In the genomic region with DNA sequence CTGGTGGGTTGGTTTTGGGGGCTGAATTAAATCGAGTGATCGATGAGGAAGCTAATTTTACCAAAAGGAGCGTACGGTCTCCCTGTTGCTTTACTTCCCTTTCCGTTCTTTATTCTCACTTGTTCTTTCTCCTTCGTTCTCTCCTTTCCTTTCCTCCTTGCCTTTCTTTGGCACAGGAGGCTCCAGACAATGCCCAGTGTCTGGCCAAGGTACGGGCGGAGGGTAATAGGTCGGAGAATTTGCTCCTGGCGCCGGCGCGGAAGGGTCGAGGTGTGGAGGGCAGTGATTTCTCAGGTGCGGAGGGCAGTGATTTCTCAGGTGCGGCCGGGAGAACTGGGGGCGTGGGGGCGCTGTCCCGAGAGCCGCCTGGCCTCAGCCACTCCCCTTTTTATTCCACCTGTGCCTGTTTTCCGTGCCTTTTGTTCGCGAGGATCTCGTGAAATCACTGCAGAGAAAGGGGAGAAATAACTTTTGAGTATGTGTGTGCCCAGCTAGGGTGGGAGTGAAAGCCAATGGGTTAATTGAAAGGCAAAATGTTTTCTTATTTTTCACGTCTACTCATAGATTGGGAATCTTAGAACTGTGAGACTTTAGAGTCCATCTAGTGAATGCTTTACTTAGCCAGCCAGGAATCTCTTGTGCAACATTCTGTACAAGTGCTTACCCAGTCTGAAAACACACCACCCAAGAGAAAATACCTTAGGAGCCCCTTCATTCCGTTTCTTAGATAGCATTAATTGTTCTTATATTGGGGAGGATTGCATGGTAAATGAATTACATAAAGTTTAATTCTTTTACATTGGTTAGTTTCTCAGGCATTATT, we compare ENCODE assay signal across 1 cellular context.
TF ChIP-seq lines count a peak whose summit lies in the region.

No MANE protein-coding gene starts in this region.

TF ChIP-seq in HepG2, 621 proteins besides CTCF, POLR2A, EP300 and RAD21 (continued from another document and continues in another):
- TF ChIP-seq NKX3-1 (CRISPR knock-in tag; IDR thresholded peaks at IDR 0.05) = 0 out of 2 replicates have a peak, but pooled peaks have one; percentile 47
- TF ChIP-seq ZBTB7B (CRISPR knock-in tag; IDR thresholded peaks at IDR 0.05) = peak; percentile 65; the same call in 1 of the 2 replicates
- 0 out of 2 replicates have a peak, but pooled peaks have one; percentile 34 for TF ChIP-seq BRCA1 (CRISPR knock-in tag; IDR thresholded peaks at IDR 0.05)
- TF ChIP-seq, protein P1, sequence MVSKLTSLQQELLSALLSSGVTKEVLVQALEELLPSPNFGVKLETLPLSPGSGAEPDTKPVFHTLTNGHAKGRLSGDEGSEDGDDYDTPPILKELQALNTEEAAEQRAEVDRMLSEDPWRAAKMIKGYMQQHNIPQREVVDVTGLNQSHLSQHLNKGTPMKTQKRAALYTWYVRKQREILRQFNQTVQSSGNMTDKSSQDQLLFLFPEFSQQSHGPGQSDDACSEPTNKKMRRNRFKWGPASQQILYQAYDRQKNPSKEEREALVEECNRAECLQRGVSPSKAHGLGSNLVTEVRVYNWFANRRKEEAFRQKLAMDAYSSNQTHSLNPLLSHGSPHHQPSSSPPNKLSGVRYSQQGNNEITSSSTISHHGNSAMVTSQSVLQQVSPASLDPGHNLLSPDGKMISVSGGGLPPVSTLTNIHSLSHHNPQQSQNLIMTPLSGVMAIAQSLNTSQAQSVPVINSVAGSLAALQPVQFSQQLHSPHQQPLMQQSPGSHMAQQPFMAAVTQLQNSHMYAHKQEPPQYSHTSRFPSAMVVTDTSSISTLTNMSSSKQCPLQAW (CRISPR knock-in tag; IDR thresholded peaks at IDR 0.05) = peak; percentile 58
- peak; percentile 12; the same call in 1 of the 2 replicates for TF ChIP-seq MYC (CRISPR knock-in tag; IDR thresholded peaks at IDR 0.05; ENCODE audit: borderline replicate concordance)
- TF ChIP-seq MAZ (IDR thresholded peaks at IDR 0.05; ENCODE audit: borderline replicate concordance, low read depth, low read length) = no peak
- TF ChIP-seq MAZ (CRISPR knock-in tag; IDR thresholded peaks at IDR 0.05; ENCODE audit: low read depth) = 0 out of 2 replicates have a peak, but pooled peaks have one; percentile 39
- TF ChIP-seq KAT2B (IDR thresholded peaks at IDR 0.05; ENCODE audit: borderline replicate concordance, low read depth, low read length) = no peak
- TF ChIP-seq TEAD2 (CRISPR knock-in tag; IDR thresholded peaks at IDR 0.05) = 0 out of 2 replicates have a peak, but pooled peaks have one; percentile 38
- TF ChIP-seq DNMT1 (CRISPR knock-in tag; IDR thresholded peaks at IDR 0.05) = no peak
- TF ChIP-seq, protein P2, sequence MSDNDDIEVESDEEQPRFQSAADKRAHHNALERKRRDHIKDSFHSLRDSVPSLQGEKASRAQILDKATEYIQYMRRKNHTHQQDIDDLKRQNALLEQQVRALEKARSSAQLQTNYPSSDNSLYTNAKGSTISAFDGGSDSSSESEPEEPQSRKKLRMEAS (IDR thresholded peaks at IDR 0.05) = peak; percentile 44; the same call in 1 of the 2 replicates
- TF ChIP-seq PAX8 (CRISPR knock-in tag; IDR thresholded peaks at IDR 0.05; ENCODE audit: borderline replicate concordance) = 0 out of 2 replicates have a peak, but pooled peaks have one; percentile 33
- no peak for TF ChIP-seq HNRNPH1 (optimal IDR thresholded peaks at IDR 0.05; ENCODE audit: low read depth, low read length)
- TF ChIP-seq ZNF775 (CRISPR knock-in tag; IDR thresholded peaks at IDR 0.05; ENCODE audit: borderline replicate concordance) = peak; percentile 98; the same call in 1 of the 2 replicates
- TF ChIP-seq, protein P3, sequence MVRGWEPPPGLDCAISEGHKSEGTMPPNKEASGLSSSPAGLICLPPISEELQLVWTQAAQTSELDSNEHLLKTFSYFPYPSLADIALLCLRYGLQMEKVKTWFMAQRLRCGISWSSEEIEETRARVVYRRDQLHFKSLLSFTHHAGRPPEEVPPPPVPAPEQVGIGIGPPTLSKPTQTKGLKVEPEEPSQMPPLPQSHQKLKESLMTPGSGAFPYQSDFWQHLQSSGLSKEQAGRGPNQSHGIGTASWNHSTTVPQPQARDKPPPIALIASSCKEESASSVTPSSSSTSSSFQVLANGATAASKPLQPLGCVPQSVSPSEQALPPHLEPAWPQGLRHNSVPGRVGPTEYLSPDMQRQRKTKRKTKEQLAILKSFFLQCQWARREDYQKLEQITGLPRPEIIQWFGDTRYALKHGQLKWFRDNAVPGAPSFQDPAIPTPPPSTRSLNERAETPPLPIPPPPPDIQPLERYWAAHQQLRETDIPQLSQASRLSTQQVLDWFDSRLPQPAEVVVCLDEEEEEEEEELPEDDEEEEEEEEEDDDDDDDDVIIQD (CRISPR knock-in tag; IDR thresholded peaks at IDR 0.05; ENCODE audit: low read depth) = 0 out of 2 replicates have a peak, but pooled peaks have one; percentile 10
- 0 out of 2 replicates have a peak, but pooled peaks have one; percentile 55 for TF ChIP-seq KDM1A (CRISPR knock-in tag; IDR thresholded peaks at IDR 0.05)
- TF ChIP-seq, protein P4, sequence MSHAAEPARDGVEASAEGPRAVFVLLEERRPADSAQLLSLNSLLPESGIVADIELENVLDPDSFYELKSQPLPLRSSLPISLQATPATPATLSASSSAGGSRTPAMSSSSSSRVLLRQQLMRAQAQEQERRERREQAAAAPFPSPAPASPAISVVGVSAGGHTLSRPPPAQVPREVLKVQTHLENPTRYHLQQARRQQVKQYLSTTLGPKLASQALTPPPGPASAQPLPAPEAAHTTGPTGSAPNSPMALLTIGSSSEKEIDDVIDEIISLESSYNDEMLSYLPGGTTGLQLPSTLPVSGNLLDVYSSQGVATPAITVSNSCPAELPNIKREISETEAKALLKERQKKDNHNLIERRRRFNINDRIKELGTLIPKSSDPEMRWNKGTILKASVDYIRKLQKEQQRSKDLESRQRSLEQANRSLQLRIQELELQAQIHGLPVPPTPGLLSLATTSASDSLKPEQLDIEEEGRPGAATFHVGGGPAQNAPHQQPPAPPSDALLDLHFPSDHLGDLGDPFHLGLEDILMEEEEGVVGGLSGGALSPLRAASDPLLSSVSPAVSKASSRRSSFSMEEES (CRISPR knock-in tag; IDR thresholded peaks at IDR 0.05) = no peak
- TF ChIP-seq AKAP8 (CRISPR knock-in tag; IDR thresholded peaks at IDR 0.05) = 0 out of 2 replicates have a peak, but pooled peaks have one; percentile 45
- peak; percentile 49; the same call in 1 of the 2 replicates for TF ChIP-seq MEIS1 (CRISPR knock-in tag; IDR thresholded peaks at IDR 0.05; ENCODE audit: borderline replicate concordance)
- 0 out of 2 replicates have a peak, but pooled peaks have one; percentile 40 for TF ChIP-seq DNMT3B (CRISPR knock-in tag; conservative IDR thresholded peaks at IDR 0.05)
- TF ChIP-seq, protein P5, sequence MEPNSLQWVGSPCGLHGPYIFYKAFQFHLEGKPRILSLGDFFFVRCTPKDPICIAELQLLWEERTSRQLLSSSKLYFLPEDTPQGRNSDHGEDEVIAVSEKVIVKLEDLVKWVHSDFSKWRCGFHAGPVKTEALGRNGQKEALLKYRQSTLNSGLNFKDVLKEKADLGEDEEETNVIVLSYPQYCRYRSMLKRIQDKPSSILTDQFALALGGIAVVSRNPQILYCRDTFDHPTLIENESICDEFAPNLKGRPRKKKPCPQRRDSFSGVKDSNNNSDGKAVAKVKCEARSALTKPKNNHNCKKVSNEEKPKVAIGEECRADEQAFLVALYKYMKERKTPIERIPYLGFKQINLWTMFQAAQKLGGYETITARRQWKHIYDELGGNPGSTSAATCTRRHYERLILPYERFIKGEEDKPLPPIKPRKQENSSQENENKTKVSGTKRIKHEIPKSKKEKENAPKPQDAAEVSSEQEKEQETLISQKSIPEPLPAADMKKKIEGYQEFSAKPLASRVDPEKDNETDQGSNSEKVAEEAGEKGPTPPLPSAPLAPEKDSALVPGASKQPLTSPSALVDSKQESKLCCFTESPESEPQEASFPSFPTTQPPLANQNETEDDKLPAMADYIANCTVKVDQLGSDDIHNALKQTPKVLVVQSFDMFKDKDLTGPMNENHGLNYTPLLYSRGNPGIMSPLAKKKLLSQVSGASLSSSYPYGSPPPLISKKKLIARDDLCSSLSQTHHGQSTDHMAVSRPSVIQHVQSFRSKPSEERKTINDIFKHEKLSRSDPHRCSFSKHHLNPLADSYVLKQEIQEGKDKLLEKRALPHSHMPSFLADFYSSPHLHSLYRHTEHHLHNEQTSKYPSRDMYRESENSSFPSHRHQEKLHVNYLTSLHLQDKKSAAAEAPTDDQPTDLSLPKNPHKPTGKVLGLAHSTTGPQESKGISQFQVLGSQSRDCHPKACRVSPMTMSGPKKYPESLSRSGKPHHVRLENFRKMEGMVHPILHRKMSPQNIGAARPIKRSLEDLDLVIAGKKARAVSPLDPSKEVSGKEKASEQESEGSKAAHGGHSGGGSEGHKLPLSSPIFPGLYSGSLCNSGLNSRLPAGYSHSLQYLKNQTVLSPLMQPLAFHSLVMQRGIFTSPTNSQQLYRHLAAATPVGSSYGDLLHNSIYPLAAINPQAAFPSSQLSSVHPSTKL (CRISPR knock-in tag; IDR thresholded peaks at IDR 0.05) = peak; percentile 31; the same call in 1 of the 2 replicates
- peak; percentile 82 for TF ChIP-seq CEBPB (IDR thresholded peaks at IDR 0.05; ENCODE audit: borderline replicate concordance, low read depth, low read length)
- peak; percentile 27; the same call in 1 of the 2 replicates for TF ChIP-seq KDM5A (IDR thresholded peaks at IDR 0.05; ENCODE audit: borderline replicate concordance, low read length)
- no peak for TF ChIP-seq EZH2 (conservative IDR thresholded peaks at IDR 0.05; ENCODE audit: low read depth, low read length)
- TF ChIP-seq, protein P6, sequence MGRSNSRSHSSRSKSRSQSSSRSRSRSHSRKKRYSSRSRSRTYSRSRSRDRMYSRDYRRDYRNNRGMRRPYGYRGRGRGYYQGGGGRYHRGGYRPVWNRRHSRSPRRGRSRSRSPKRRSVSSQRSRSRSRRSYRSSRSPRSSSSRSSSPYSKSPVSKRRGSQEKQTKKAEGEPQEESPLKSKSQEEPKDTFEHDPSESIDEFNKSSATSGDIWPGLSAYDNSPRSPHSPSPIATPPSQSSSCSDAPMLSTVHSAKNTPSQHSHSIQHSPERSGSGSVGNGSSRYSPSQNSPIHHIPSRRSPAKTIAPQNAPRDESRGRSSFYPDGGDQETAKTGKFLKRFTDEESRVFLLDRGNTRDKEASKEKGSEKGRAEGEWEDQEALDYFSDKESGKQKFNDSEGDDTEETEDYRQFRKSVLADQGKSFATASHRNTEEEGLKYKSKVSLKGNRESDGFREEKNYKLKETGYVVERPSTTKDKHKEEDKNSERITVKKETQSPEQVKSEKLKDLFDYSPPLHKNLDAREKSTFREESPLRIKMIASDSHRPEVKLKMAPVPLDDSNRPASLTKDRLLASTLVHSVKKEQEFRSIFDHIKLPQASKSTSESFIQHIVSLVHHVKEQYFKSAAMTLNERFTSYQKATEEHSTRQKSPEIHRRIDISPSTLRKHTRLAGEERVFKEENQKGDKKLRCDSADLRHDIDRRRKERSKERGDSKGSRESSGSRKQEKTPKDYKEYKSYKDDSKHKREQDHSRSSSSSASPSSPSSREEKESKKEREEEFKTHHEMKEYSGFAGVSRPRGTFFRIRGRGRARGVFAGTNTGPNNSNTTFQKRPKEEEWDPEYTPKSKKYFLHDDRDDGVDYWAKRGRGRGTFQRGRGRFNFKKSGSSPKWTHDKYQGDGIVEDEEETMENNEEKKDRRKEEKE (IDR thresholded peaks at IDR 0.05) = no peak
- peak; percentile 57 for TF ChIP-seq TBX2 (CRISPR knock-in tag; IDR thresholded peaks at IDR 0.05; ENCODE audit: borderline replicate concordance)
- 0 out of 2 replicates have a peak, but pooled peaks have one; percentile 7 for TF ChIP-seq SIN3A (IDR thresholded peaks at IDR 0.05; ENCODE audit: borderline replicate concordance, low read depth, low read length)
- TF ChIP-seq SPEN (CRISPR knock-in tag; IDR thresholded peaks at IDR 0.05; ENCODE audit: low read depth) = peak; percentile 13; the same call in 1 of the 2 replicates
- no peak for TF ChIP-seq SOX6 (IDR thresholded peaks at IDR 0.05)
- TF ChIP-seq SOX6 (CRISPR knock-in tag; IDR thresholded peaks at IDR 0.05) = peak; percentile 54
- TF ChIP-seq ZNF782 (CRISPR knock-in tag; IDR thresholded peaks at IDR 0.05; ENCODE audit: borderline replicate concordance) = no peak
- peak; percentile 56; the same call in 1 of the 2 replicates for TF ChIP-seq YEATS4 (CRISPR knock-in tag; IDR thresholded peaks at IDR 0.05; ENCODE audit: borderline replicate concordance)
- TF ChIP-seq, protein P7, sequence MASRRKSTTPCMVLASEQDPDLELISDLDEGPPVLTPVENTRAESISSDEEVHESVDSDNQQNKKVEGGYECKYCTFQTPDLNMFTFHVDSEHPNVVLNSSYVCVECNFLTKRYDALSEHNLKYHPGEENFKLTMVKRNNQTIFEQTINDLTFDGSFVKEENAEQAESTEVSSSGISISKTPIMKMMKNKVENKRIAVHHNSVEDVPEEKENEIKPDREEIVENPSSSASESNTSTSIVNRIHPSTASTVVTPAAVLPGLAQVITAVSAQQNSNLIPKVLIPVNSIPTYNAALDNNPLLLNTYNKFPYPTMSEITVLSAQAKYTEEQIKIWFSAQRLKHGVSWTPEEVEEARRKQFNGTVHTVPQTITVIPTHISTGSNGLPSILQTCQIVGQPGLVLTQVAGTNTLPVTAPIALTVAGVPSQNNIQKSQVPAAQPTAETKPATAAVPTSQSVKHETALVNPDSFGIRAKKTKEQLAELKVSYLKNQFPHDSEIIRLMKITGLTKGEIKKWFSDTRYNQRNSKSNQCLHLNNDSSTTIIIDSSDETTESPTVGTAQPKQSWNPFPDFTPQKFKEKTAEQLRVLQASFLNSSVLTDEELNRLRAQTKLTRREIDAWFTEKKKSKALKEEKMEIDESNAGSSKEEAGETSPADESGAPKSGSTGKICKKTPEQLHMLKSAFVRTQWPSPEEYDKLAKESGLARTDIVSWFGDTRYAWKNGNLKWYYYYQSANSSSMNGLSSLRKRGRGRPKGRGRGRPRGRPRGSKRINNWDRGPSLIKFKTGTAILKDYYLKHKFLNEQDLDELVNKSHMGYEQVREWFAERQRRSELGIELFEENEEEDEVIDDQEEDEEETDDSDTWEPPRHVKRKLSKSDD (CRISPR knock-in tag; IDR thresholded peaks at IDR 0.05; ENCODE audit: low read depth) = no peak
- TF ChIP-seq, protein P8, sequence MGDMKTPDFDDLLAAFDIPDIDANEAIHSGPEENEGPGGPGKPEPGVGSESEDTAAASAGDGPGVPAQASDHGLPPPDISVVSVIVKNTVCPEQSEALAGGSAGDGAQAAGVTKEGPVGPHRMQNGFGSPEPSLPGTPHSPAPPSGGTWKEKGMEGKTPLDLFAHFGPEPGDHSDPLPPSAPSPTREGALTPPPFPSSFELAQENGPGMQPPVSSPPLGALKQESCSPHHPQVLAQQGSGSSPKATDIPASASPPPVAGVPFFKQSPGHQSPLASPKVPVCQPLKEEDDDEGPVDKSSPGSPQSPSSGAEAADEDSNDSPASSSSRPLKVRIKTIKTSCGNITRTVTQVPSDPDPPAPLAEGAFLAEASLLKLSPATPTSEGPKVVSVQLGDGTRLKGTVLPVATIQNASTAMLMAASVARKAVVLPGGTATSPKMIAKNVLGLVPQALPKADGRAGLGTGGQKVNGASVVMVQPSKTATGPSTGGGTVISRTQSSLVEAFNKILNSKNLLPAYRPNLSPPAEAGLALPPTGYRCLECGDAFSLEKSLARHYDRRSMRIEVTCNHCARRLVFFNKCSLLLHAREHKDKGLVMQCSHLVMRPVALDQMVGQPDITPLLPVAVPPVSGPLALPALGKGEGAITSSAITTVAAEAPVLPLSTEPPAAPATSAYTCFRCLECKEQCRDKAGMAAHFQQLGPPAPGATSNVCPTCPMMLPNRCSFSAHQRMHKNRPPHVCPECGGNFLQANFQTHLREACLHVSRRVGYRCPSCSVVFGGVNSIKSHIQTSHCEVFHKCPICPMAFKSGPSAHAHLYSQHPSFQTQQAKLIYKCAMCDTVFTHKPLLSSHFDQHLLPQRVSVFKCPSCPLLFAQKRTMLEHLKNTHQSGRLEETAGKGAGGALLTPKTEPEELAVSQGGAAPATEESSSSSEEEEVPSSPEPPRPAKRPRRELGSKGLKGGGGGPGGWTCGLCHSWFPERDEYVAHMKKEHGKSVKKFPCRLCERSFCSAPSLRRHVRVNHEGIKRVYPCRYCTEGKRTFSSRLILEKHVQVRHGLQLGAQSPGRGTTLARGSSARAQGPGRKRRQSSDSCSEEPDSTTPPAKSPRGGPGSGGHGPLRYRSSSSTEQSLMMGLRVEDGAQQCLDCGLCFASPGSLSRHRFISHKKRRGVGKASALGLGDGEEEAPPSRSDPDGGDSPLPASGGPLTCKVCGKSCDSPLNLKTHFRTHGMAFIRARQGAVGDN (CRISPR knock-in tag; IDR thresholded peaks at IDR 0.05) = peak; percentile 52
